Comparison of ENCODE assay signal across 22 cellular contexts in genomic region chr16:49749816-49750215, GRCh38.
"Had no signal": no experiment of that assay in that cellular context is flagged by ENCODE, and none has a peak within 500 bp of the region (broad histone marks: within the 10 kb centered on the region; RNA-seq: fewer than 3 reads in every experiment).

No MANE protein-coding gene starts in this region.

- H3K9me3 ChIP-seq: gastrocnemius medialis, pancreas, prostate gland, stomach, tibial artery had no signal

- H3K4me1 ChIP-seq: pancreas, prostate gland had no signal

- DNase-seq: activated CD4-positive, alpha-beta T cell treated with anti-CD3 and anti-CD28 coated beads for 36 hours; activated CD4-positive, CD25-positive, alpha-beta regulatory T cell; activated naive CD4-positive, alpha-beta T cell; activated T-cell treated with anti-CD3 and anti-CD28 coated beads for 4 hours; activated T-cell treated with anti-CD3 and anti-CD28 coated beads, Interleukin-2, amount 50 U/mL, for 72 hours; effector CD8-positive, alpha-beta T cell; gastrocnemius medialis; head of caudate nucleus; hippocampal formation; left ventricle myocardium superior; nephron progenitor cell; pancreas; stimulated activated CD4-positive, alpha-beta T cell treated with anti-CD3 and anti-CD28 coated beads, Interleukin-1b, Interleukin-23, amount 100 ng/mL, for 48 hours; stimulated activated CD4-positive, alpha-beta T cell treated with anti-CD3 and anti-CD28 coated beads, Interleukin-4, amount 100 ng/mL, for 4 hours; stimulated activated CD8-positive, alpha-beta memory T cell treated with anti-CD3 and anti-CD28 coated beads, Interleukin-4, amount 100 ng/mL, for 48 hours; stimulated activated naive B cell treated with anti-CD40 and anti-IgM and Interleukin-4, amounts not matched to agents 10 μg/mL and 1 μg/mL and 100 μg/mL, for 72 hours; stomach; T-cell; tibial artery had no signal

- H3K27me3 ChIP-seq: gastrocnemius medialis, pancreas had no signal

- ATAC-seq: activated CD4-positive, alpha-beta T cell treated with anti-CD3 and anti-CD28 coated beads for 36 hours; activated naive CD4-positive, alpha-beta T cell treated with anti-CD3 and anti-CD28 coated beads, Interleukin-2, amount 50 U/mL, for 72 hours; activated T-cell treated with anti-CD3 and anti-CD28 coated beads, Interleukin-2, amount 50 U/mL, for 72 hours; gastrocnemius medialis; left ventricle myocardium superior; pancreas; stimulated activated naive B cell treated with anti-CD40 and anti-IgM and Interleukin-4, amounts not matched to agents 10 μg/mL and 1 μg/mL and 100 μg/mL, for 72 hours; T-cell had no signal

- H3K36me3 ChIP-seq: gastrocnemius medialis, pancreas, prostate gland, stomach, tibial artery had no signal

- H3K4me3 ChIP-seq: gastrocnemius medialis, pancreas, prostate gland, smooth muscle cell, stomach, tibial artery had no signal

- H3K27ac ChIP-seq: gastrocnemius medialis, pancreas, prostate gland, stomach, tibial artery had no signal
